ENCODE assay signal across 10 cellular contexts in the genomic region with DNA sequence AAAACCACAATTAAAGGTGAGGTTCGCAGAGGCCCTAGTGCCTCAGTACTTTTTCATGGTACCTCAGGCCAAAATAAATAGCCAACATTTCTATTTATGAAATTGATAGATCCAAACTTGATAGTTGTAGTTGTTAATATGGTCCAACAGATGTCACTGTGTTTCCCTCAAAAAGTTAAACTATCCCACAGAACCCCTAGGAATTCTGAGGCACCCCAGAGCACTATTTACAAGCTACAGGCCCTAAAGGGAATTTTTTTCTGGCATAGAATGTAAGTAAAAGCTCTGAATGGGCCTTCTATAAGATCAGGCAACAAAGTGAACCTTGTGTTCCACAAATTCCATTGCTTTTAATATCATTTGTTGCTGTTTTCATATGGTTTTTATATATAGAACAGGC. TPM values are rescaled to one million over a fixed set of nuclear protein-coding genes. Genes with fewer than 3 reads are reported as not detected.
DNase-seq lines count a peak whose midpoint lies in the region; TF ChIP-seq lines count a peak whose summit lies in the region.
"Had no signal": no experiment of that assay in that cellular context is flagged by ENCODE, and none has a peak within 500 bp of the region (broad histone marks: within the 10 kb centered on the region; RNA-seq: fewer than 3 reads in every experiment).

No MANE protein-coding gene starts in this region.

- peak; percentile 36; the same call in 1 of the 2 replicates for TF ChIP-seq CTCF in OCI-LY3 (IDR thresholded peaks at IDR 0.05; ENCODE audit: low read depth, low read length)
- peak; percentile 35 for TF ChIP-seq CTCF in smooth muscle cell (IDR thresholded peaks at IDR 0.05; ENCODE audit: borderline replicate concordance, insufficient read depth, poor library complexity, severe bottlenecking)

- H3F3A ChIP-seq in smooth muscle cell (ENCODE audit: low read depth), result peaks cover 5% of the 10 kb centered on the region

- H3K27ac ChIP-seq in OCI-LY3 (ENCODE audit: low read length) (no peak overlapping the region), smooth muscle cell (ENCODE audit: low read depth) (no peak overlapping the region)

- peak; percentile 14 for DNase-seq in SKM-1 (lab: John Stamatoyannopoulos, UW; ENCODE audit: unreplicated experiment)
- no peak for DNase-seq in SKM-1 treated with dmso at 0.1 percent for 144 hours (lab: John Stamatoyannopoulos, UW; ENCODE audit: unreplicated experiment)
- peak; percentile 44 to 53 for DNase-seq in erythroblast (lab: John Stamatoyannopoulos, UW)
- no peak for DNase-seq in smooth muscle cell (lab: John Stamatoyannopoulos, UW; ENCODE audit: unreplicated experiment)
- DNase-seq in stimulated activated naive CD4-positive, alpha-beta T cell treated with Interleukin-2 at 50 U/mL for 16 hours (lab: John Stamatoyannopoulos, UW), result no peak
- no peak for DNase-seq in KBM-7
- DNase-seq in NOMO-1 treated with DMSO at 0.1 percent for 48 hours (lab: John Stamatoyannopoulos, UW; ENCODE audit: unreplicated experiment), result no peak
- DNase-seq: activated naive CD8-positive, alpha-beta T cell treated with anti-CD3 and anti-CD28 coated beads, Interleukin-2, amount 10 ng/mL, durations not matched to agents 7 days and 5 days; DND-41 had no signal

- no peak overlapping the region for H3K4me2 ChIP-seq in OCI-LY3 (ENCODE audit: low read length)
- H3K4me2 ChIP-seq in smooth muscle cell, result no peak overlapping the region

- H3K4me3 ChIP-seq in OCI-LY3 (ENCODE audit: low read length) (no peak overlapping the region), smooth muscle cell (no peak overlapping the region)

- no peak for TF ChIP-seq POLR2A in erythroblast (IDR thresholded peaks at IDR 0.05; ENCODE audit: low read length)

- H2AFZ ChIP-seq in OCI-LY3 (ENCODE audit: low read depth, low read length), result no peak overlapping the region
- peak overlapping the region; percentile 44 for H2AFZ ChIP-seq in smooth muscle cell (ENCODE audit: low read depth)

- H3K9me3 ChIP-seq in OCI-LY3 (ENCODE audit: insufficient read depth, low read length), result no peaks in the 10 kb centered on the region
- H3K9me3 ChIP-seq in smooth muscle cell (replicated peaks; ENCODE audit: low read depth), result no peaks in the 10 kb centered on the region

- H3K9ac ChIP-seq in OCI-LY3 (ENCODE audit: low read length) (no peak overlapping the region), smooth muscle cell (ENCODE audit: low read depth) (no peak overlapping the region)

- H4K20me1 ChIP-seq in OCI-LY3 (ENCODE audit: insufficient read depth, low read length), result no peaks in the 10 kb centered on the region
- peaks cover 11% of the 10 kb centered on the region for H4K20me1 ChIP-seq in smooth muscle cell (ENCODE audit: low read depth)

- H3K36me3 ChIP-seq in OCI-LY3 (replicated peaks; ENCODE audit: low read depth, low read length), result no peaks in the 10 kb centered on the region
- no peaks in the 10 kb centered on the region for H3K36me3 ChIP-seq in smooth muscle cell (ENCODE audit: low read depth)

- no peaks in the 10 kb centered on the region for H3K27me3 ChIP-seq in OCI-LY3 (ENCODE audit: low read depth, low read length)
- no peaks in the 10 kb centered on the region for H3K27me3 ChIP-seq in smooth muscle cell (ENCODE audit: low read depth)

- peaks cover 7% of the 10 kb centered on the region; the same call in 1 of the 2 replicates for H3K4me1 ChIP-seq in OCI-LY3 (ENCODE audit: low read length)
- H3K4me1 ChIP-seq in smooth muscle cell (ENCODE audit: low read depth), result peaks cover 6% of the 10 kb centered on the region

- WGBS in smooth muscle cell (ENCODE audit: low lambda C conversion rate), result 82% methylated on average over 1 of the region's 1 CpG

- in situ Hi-C loops in KBM-7 (cut with MboI; ENCODE audit: low pct_unique_long_range_greater_than_20kb, low sequenced_read_pairs), result loop anchor here (25.0 kb wide), 1 partner anchor 429 kb away; no protein-coding TSS in a partner anchor

- H3K79me2 ChIP-seq in OCI-LY3 (ENCODE audit: low read length) (no peaks in the 10 kb centered on the region), smooth muscle cell (ENCODE audit: low read depth) (peaks cover 12% of the 10 kb centered on the region)

RNA-seq across cellular contexts. Expression of a gene that starts 3.8 kb away (rescaled TPM):
- 86.6 and 112 TPM in 2 replicates for total RNA-seq in smooth muscle cell
- polyA plus RNA-seq in smooth muscle cell, result 97.3 and 113 TPM in 2 replicates

Comparison
In these comparisons a context has a peak if more than half of its experiments do, and no peak if none do; other contexts are left out.
1. DNase-seq: peak in SKM-1 (single experiment) and erythroblast (2 of 2); none in SKM-1 treated with dmso at 0.1 percent for 144 hours (single experiment), smooth muscle cell (single experiment), stimulated activated naive CD4-positive, alpha-beta T cell treated with Interleukin-2 at 50 U/mL for 16 hours (single experiment), KBM-7 (single experiment) and NOMO-1 treated with DMSO at 0.1 percent for 48 hours (single experiment).